Comparison of ENCODE assay signal across 17 cellular contexts in genomic region chr10:82242778-82243177, GRCh38.
DNase-seq lines count a peak whose midpoint lies in the region; ATAC-seq, FAIRE-seq and TF ChIP-seq lines count a peak whose summit lies in the region.
"Had no signal": no experiment of that assay in that cellular context is flagged by ENCODE, and none has a peak within 500 bp of the region (broad histone marks: within the 10 kb centered on the region; RNA-seq: fewer than 3 reads in every experiment).

No MANE protein-coding gene starts in this region.

- H3K27ac Mint-ChIP-seq in activated T-helper 1 cell treated with anti-CD3 and anti-CD28 coated beads, Interleukin-12 subunit alpha, Interleukin-12 subunit beta, Interleukin-2, Interleukin-4 antibody, amounts not matched to agents 30 ng/mL and 10 ng/mL and 1 ng/mL, durations not matched to agents 14 hours and 24 hours and 36 hours, result no peak overlapping the region
- no peak overlapping the region for H3K27ac Mint-ChIP-seq in naive thymus-derived CD4-positive, alpha-beta T cell
- H3K27ac Mint-ChIP-seq: CD14-positive monocyte; CD8-positive, alpha-beta T cell had no signal

- H4K8ac ChIP-seq in H1 (ENCODE audit: extremely low read depth, insufficient read depth, low read length), result no peak overlapping the region

- no peak for TF ChIP-seq RAD21 in H1 (IDR thresholded peaks at IDR 0.05 in 1 of 2, conservative IDR thresholded peaks at IDR 0.05 in 1 of 2; ENCODE audit: low read depth in 2 of 2, low read length in 2 of 2)

- H2AFZ ChIP-seq in H1 (ENCODE audit: low read length), result no peak overlapping the region

- no peak overlapping the region for H2BK15ac ChIP-seq in H1 (ENCODE audit: low read length)

- no peak overlapping the region for H2BK12ac ChIP-seq in H1 (ENCODE audit: low read depth, low read length)

- H3K4ac ChIP-seq in H1 (replicated peaks; ENCODE audit: insufficient read length, low read depth, low read length), result no peak overlapping the region

- CTCF ChIA-PET in H1 (lab: Charles Lee; ENCODE audit: partially characterized antibody), result interaction anchor here (0.8 kb wide), 1 partner anchor 20 kb away, joined by 3 read pairs; no protein-coding TSS in a partner anchor
- CTCF ChIA-PET in naive thymus-derived CD4-positive, alpha-beta T cell (lab: Charles Lee), result no interaction called here

- no peaks in the 10 kb centered on the region; the same call in 1 of the 2 replicates for H3K23me2 ChIP-seq in H1 (ENCODE audit: low read depth, low read length)

- peak; percentile 7 for FAIRE-seq in H1 (lab: Jason Lieb, UNC)
- FAIRE-seq: D721Med, H54 had no signal

- no peak overlapping the region for H2BK120ac ChIP-seq in H1 (replicated peaks; ENCODE audit: low read depth, low read length)

- no peaks in the 10 kb centered on the region for H4K20me1 ChIP-seq in H1 (replicated peaks in 1 of 2; ENCODE audit: control insufficient read depth in 1 of 2, insufficient read depth in 2 of 2, low read length in 2 of 2)

- H3K27ac ChIP-seq in H1 (ENCODE audit: low read depth, low read length) (no peak overlapping the region), lower lobe of right lung (no peak overlapping the region), upper lobe of right lung (no peak overlapping the region), SJCRH30 (no peak overlapping the region)
- no peak overlapping the region for H3K27ac ChIP-seq in naive thymus-derived CD4-positive, alpha-beta T cell (ENCODE audit: low read depth, low read length)
- H3K27ac ChIP-seq: 22Rv1 had no signal

- WGBS in H1 (ENCODE audit: extremely low coverage in 1 of 2, insufficient coverage in 1 of 2, insufficient read length in 1 of 2, insufficient replicate concordance in 2 of 2, low coverage in 1 of 2, low lambda C conversion rate in 2 of 2, missing lambda C conversion rate in 1 of 2), 2 experiments, result 85% methylated on average over 2 of the region's 2 CpGs; no CpG with 5 or more reads in 1 of the 2 experiments

- H4K5ac ChIP-seq in H1 (ENCODE audit: insufficient read length, low read depth, low read length), result no peak overlapping the region

- H3K18ac ChIP-seq in H1 (ENCODE audit: extremely low read depth, low read length), result no peak overlapping the region

- no peak overlapping the region for H2BK20ac ChIP-seq in H1 (ENCODE audit: low read length)

- H3K56ac ChIP-seq in H1 (replicated peaks; ENCODE audit: insufficient read length, low read depth, low read length), result no peak overlapping the region

- POLR2A ChIA-PET in H1 (lab: Charles Lee; ENCODE audit: partially characterized antibody), result no interaction called here
- POLR2A ChIA-PET in naive thymus-derived CD4-positive, alpha-beta T cell (lab: Charles Lee), result no interaction called here

- no peaks in the 10 kb centered on the region for H3K27me3 Mint-ChIP-seq in activated T-helper 1 cell treated with anti-CD3 and anti-CD28 coated beads, Interleukin-12 subunit alpha, Interleukin-12 subunit beta, Interleukin-2, Interleukin-4 antibody, amounts not matched to agents 30 ng/mL and 10 ng/mL and 1 ng/mL, durations not matched to agents 14 hours and 24 hours and 36 hours (ENCODE audit: insufficient read depth)
- no peaks in the 10 kb centered on the region for H3K27me3 Mint-ChIP-seq in naive thymus-derived CD4-positive, alpha-beta T cell

- DNase-seq in DMS53 (lab: John Stamatoyannopoulos, UW), result peak; percentile 48
- no peak for DNase-seq in DMS53 treated with DMSO at 0.1 percent for 48 hours (lab: John Stamatoyannopoulos, UW; ENCODE audit: unreplicated experiment)
- no peak for DNase-seq in H1 (ENCODE audit: low read depth in 1 of 2, low spot score in 2 of 2)
- DNase-seq in lower lobe of right lung, result no peak
- DNase-seq in upper lobe of right lung, result no peak
- no peak for DNase-seq in activated T-helper 1 cell treated with anti-CD3 and anti-CD28 coated beads, Interleukin-12 subunit alpha, Interleukin-12 subunit beta, Interleukin-2, Interleukin-4 antibody, amounts not matched to agents 30 ng/mL and 10 ng/mL and 1 ng/mL, durations not matched to agents 14 hours and 24 hours and 36 hours (ENCODE audit: low spot score)
- no peak for DNase-seq in SJCRH30
- DNase-seq in naive thymus-derived CD4-positive, alpha-beta T cell, result no peak
- DNase-seq: CD8-positive, alpha-beta T cell; COR-L47; DMS153; GF-D8; IMR-90 had no signal

- no peak overlapping the region for H4K91ac ChIP-seq in H1 (replicated peaks; ENCODE audit: insufficient read length, low read length)

- H3K4me1 Mint-ChIP-seq in activated T-helper 1 cell treated with anti-CD3 and anti-CD28 coated beads, Interleukin-12 subunit alpha, Interleukin-12 subunit beta, Interleukin-2, Interleukin-4 antibody, amounts not matched to agents 30 ng/mL and 10 ng/mL and 1 ng/mL, durations not matched to agents 14 hours and 24 hours and 36 hours (ENCODE audit: low read depth), result no peaks in the 10 kb centered on the region
- no peaks in the 10 kb centered on the region for H3K4me1 Mint-ChIP-seq in naive thymus-derived CD4-positive, alpha-beta T cell
- H3K4me1 Mint-ChIP-seq: CD14-positive monocyte had no signal

- no peaks in the 10 kb centered on the region for H3K9me3 Mint-ChIP-seq in activated T-helper 1 cell treated with anti-CD3 and anti-CD28 coated beads, Interleukin-12 subunit alpha, Interleukin-12 subunit beta, Interleukin-2, Interleukin-4 antibody, amounts not matched to agents 30 ng/mL and 10 ng/mL and 1 ng/mL, durations not matched to agents 14 hours and 24 hours and 36 hours
- H3K9me3 Mint-ChIP-seq in naive thymus-derived CD4-positive, alpha-beta T cell, result peaks cover 0 to 5% (median 0%) of the 10 kb centered on the region in 11 donors

- H3K9me3 ChIP-seq in H1 (ENCODE audit: insufficient read depth in 2 of 2, low read depth in 1 of 2, low read length in 1 of 2), result no peaks in the 10 kb centered on the region
- H3K9me3 ChIP-seq in lower lobe of right lung, result no peaks in the 10 kb centered on the region
- no peaks in the 10 kb centered on the region for H3K9me3 ChIP-seq in upper lobe of right lung
- no peaks in the 10 kb centered on the region for H3K9me3 ChIP-seq in SJCRH30 (replicated peaks)
- H3K9me3 ChIP-seq in naive thymus-derived CD4-positive, alpha-beta T cell (ENCODE audit: control insufficient read depth in 2 of 3, low read length in 3 of 3), result no peaks in the 10 kb centered on the region

- H2BK5ac ChIP-seq in H1 (ENCODE audit: low read depth, low read length), result no peak overlapping the region

- TF ChIP-seq CTCF in H1 (IDR thresholded peaks at IDR 0.05; ENCODE audit: control extremely low read depth in 1 of 3, insufficient read depth in 1 of 3, low read depth in 1 of 3, low read length in 3 of 3) (no peak), lower lobe of right lung (IDR thresholded peaks at IDR 0.05) (no peak), upper lobe of right lung (IDR thresholded peaks at IDR 0.05) (no peak)

- TF ChIP-seq POLR2A in H1 (IDR thresholded peaks at IDR 0.05; ENCODE audit: control extremely low read depth in 1 of 2, low read depth in 2 of 2, low read length in 2 of 2), result no peak

- no peaks in the 10 kb centered on the region for H3K79me1 ChIP-seq in H1 (ENCODE audit: low read depth, low read length)

- no peak overlapping the region for H3K23ac ChIP-seq in H1 (ENCODE audit: insufficient read length)

- H3K4me2 ChIP-seq in H1 (ENCODE audit: insufficient read depth in 1 of 2, low read depth in 2 of 2, low read length in 2 of 2), result peak overlapping the region in 1 of 2 experiments; percentile 50; a peak in 2 of 4 replicates

- TF ChIP-seq EP300 in H1 (IDR thresholded peaks at IDR 0.05; ENCODE audit: borderline replicate concordance in 1 of 2, low read depth in 2 of 2, low read length in 2 of 2), result no peak

- no peak overlapping the region for H3K9ac ChIP-seq in H1 (replicated peaks in 1 of 4; ENCODE audit: extremely low read depth in 1 of 4, low read depth in 3 of 4, low read length in 3 of 4)

- H3K27me3 ChIP-seq in H1 (replicated peaks in 1 of 4; ENCODE audit: control insufficient read depth in 3 of 4, extremely low read depth in 1 of 4, insufficient read depth in 3 of 4, low read length in 3 of 4) (no peaks in the 10 kb centered on the region), lower lobe of right lung (ENCODE audit: low read depth) (no peaks in the 10 kb centered on the region), upper lobe of right lung (no peaks in the 10 kb centered on the region), SJCRH30 (no peaks in the 10 kb centered on the region)
- no peaks in the 10 kb centered on the region for H3K27me3 ChIP-seq in naive thymus-derived CD4-positive, alpha-beta T cell (ENCODE audit: control insufficient read depth in 2 of 2, insufficient read depth in 2 of 2, low read length in 2 of 2)

- H3K36me3 Mint-ChIP-seq in activated T-helper 1 cell treated with anti-CD3 and anti-CD28 coated beads, Interleukin-12 subunit alpha, Interleukin-12 subunit beta, Interleukin-2, Interleukin-4 antibody, amounts not matched to agents 30 ng/mL and 10 ng/mL and 1 ng/mL, durations not matched to agents 14 hours and 24 hours and 36 hours (ENCODE audit: low read depth), result no peaks in the 10 kb centered on the region
- no peaks in the 10 kb centered on the region for H3K36me3 Mint-ChIP-seq in naive thymus-derived CD4-positive, alpha-beta T cell
- H3K36me3 Mint-ChIP-seq: CD14-positive monocyte; CD8-positive, alpha-beta T cell had no signal

- no peaks in the 10 kb centered on the region for H3K79me2 ChIP-seq in H1 (ENCODE audit: control insufficient read depth in 1 of 2, insufficient read depth in 2 of 2, low read length in 2 of 2)

- no peak overlapping the region for H2AK5ac ChIP-seq in H1 (ENCODE audit: low read depth, low read length)

- H3K4me3 ChIP-seq in H1 (ENCODE audit: extremely low read depth in 1 of 4, insufficient read depth in 2 of 4, low read depth in 3 of 4, low read length in 4 of 4) (no peak overlapping the region), lower lobe of right lung (no peak overlapping the region), upper lobe of right lung (no peak overlapping the region), SJCRH30 (no peak overlapping the region)
- no peak overlapping the region for H3K4me3 ChIP-seq in naive thymus-derived CD4-positive, alpha-beta T cell (ENCODE audit: low read length)

- H3K4me1 ChIP-seq in H1 (replicated peaks in 1 of 4; ENCODE audit: control insufficient read depth in 3 of 4, insufficient read depth in 4 of 4, low read length in 3 of 4) (no peaks in the 10 kb centered on the region; a peak in 1 of 7 replicates), lower lobe of right lung (no peaks in the 10 kb centered on the region), upper lobe of right lung (no peaks in the 10 kb centered on the region), SJCRH30 (no peaks in the 10 kb centered on the region)
- no peaks in the 10 kb centered on the region for H3K4me1 ChIP-seq in naive thymus-derived CD4-positive, alpha-beta T cell (ENCODE audit: control insufficient read depth in 2 of 2, insufficient read depth in 2 of 2, low read length in 2 of 2)

- no peak overlapping the region for H3K14ac ChIP-seq in H1 (ENCODE audit: insufficient read length)

- no peaks in the 10 kb centered on the region for H3K36me3 ChIP-seq in H1 (ENCODE audit: control insufficient read depth in 2 of 4, insufficient read depth in 4 of 4, low read length in 3 of 4)
- no peaks in the 10 kb centered on the region for H3K36me3 ChIP-seq in lower lobe of right lung
- H3K36me3 ChIP-seq in upper lobe of right lung, result no peaks in the 10 kb centered on the region
- H3K36me3 ChIP-seq in SJCRH30, result no peaks in the 10 kb centered on the region
- no peaks in the 10 kb centered on the region for H3K36me3 ChIP-seq in naive thymus-derived CD4-positive, alpha-beta T cell (ENCODE audit: control insufficient read depth in 2 of 3, insufficient read depth in 3 of 3, low read length in 3 of 3)

- intact Hi-C loops in lower lobe of right lung (cut with DNase I) (no loop called here), upper lobe of right lung (cut with DNase I) (no loop called here)
- intact Hi-C loops in activated T-helper 1 cell treated with anti-CD3 and anti-CD28 coated beads, Interleukin-12 subunit alpha, Interleukin-12 subunit beta, Interleukin-2, Interleukin-4 antibody, amounts not matched to agents 30 ng/mL and 10 ng/mL and 1 ng/mL, durations not matched to agents 14 hours and 24 hours and 36 hours (cut with micrococcal nuclease), result no loop called here
- intact Hi-C loops in naive thymus-derived CD4-positive, alpha-beta T cell (cut with micrococcal nuclease), result no loop called here

- H3K4me3 Mint-ChIP-seq in activated T-helper 1 cell treated with anti-CD3 and anti-CD28 coated beads, Interleukin-12 subunit alpha, Interleukin-12 subunit beta, Interleukin-2, Interleukin-4 antibody, amounts not matched to agents 30 ng/mL and 10 ng/mL and 1 ng/mL, durations not matched to agents 14 hours and 24 hours and 36 hours, result no peak overlapping the region
- no peak overlapping the region for H3K4me3 Mint-ChIP-seq in naive thymus-derived CD4-positive, alpha-beta T cell
- H3K4me3 Mint-ChIP-seq: CD14-positive monocyte; CD8-positive, alpha-beta T cell had no signal

- ATAC-seq in lower lobe of right lung, result peak; percentile 82 to 97
- ATAC-seq in upper lobe of right lung, result peak; percentile 94
- no peak for ATAC-seq in naive thymus-derived CD4-positive, alpha-beta T cell
- ATAC-seq: CD8-positive, alpha-beta T cell had no signal
